22 cellular contexts compared by ENCODE assay signal in the genomic region with DNA sequence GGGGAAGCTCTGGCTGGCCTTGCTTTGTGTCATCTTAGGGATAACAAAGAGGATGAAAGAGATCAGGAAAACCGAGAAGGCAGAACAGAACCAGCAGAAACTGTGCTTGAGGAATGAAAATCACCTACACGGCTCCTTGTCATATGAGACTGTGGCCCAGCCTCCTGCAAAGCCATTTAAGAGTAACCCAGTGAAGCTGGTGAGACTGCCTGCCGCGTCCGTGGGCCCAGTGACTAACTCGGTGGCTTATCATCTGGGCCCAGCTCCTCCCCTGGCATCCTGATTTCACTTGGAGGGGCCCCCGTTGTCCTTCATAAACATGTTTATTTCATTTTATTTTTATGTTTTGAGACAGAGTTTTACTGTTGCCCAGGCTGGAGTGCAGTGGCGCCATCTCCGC. TPM values are rescaled to one million over a fixed set of nuclear protein-coding genes. Genes with fewer than 3 reads are reported as not detected.
A peak's percentile ranks its signal among the peaks of the same experiment; 100 is the strongest.
DNase-seq lines count a peak whose midpoint lies in the region; ATAC-seq and TF ChIP-seq lines count a peak whose summit lies in the region.
"Had no signal": no experiment of that assay in that cellular context is flagged by ENCODE, and none has a peak within 500 bp of the region (broad histone marks: within the 10 kb centered on the region; RNA-seq: fewer than 3 reads in every experiment).

No MANE protein-coding gene starts in this region.

- H3K27me3 Mint-ChIP-seq in nephron progenitor cell (ENCODE audit: low read depth, poor library complexity) = peaks cover 21% of the 10 kb centered on the region
- H3K27me3 Mint-ChIP-seq: activated naive CD8-positive, alpha-beta T cell had no signal

- H3K27ac ChIP-seq in RWPE2 (ENCODE audit: poor library complexity, severe bottlenecking) = peak overlapping the region; percentile 95
- peak overlapping the region; percentile 81 to 88 for H3K27ac ChIP-seq in breast epithelium
- H3K27ac ChIP-seq in substantia nigra (ENCODE audit: low read depth, low read length, poor library complexity, severe bottlenecking) = peak overlapping the region; percentile 60
- H3K27ac ChIP-seq: cardiac muscle cell, SK-N-MC had no signal

- peak overlapping the region; percentile 8 for H3K27ac Mint-ChIP-seq in nephron progenitor cell
- H3K27ac Mint-ChIP-seq: activated naive CD8-positive, alpha-beta T cell; B cell; immature natural killer cell; progenitor cell of endocrine pancreas had no signal

- H3K27me3 ChIP-seq in RWPE2 (ENCODE audit: insufficient read depth, poor library complexity, severe bottlenecking) (no peaks in the 10 kb centered on the region), breast epithelium (no peaks in the 10 kb centered on the region)
- H3K27me3 ChIP-seq: cardiac muscle cell, heart left ventricle had no signal

- no peaks in the 10 kb centered on the region for H3K9me3 Mint-ChIP-seq in nephron progenitor cell
- H3K9me3 Mint-ChIP-seq: effector memory CD8-positive, alpha-beta T cell; immature natural killer cell; naive thymus-derived CD8-positive, alpha-beta T cell had no signal

- no peak for ATAC-seq in RWPE2 (ENCODE audit: low read depth)
- ATAC-seq in HG02571 (IDR thresholded peaks at IDR 0.05; ENCODE audit: unreplicated experiment) = no peak
- no peak for ATAC-seq in GM18511 (IDR thresholded peaks at IDR 0.05; ENCODE audit: unreplicated experiment)
- ATAC-seq: naive thymus-derived CD8-positive, alpha-beta T cell; Panc1 had no signal

- H3K9me3 ChIP-seq in RWPE2 (ENCODE audit: severe bottlenecking) (no peaks in the 10 kb centered on the region), breast epithelium (no peaks in the 10 kb centered on the region)
- H3K9me3 ChIP-seq: Caco-2, heart left ventricle had no signal

- no peak overlapping the region for H3K4me3 Mint-ChIP-seq in nephron progenitor cell
- H3K4me3 Mint-ChIP-seq: activated naive CD8-positive, alpha-beta T cell; B cell; immature natural killer cell; naive thymus-derived CD8-positive, alpha-beta T cell had no signal

- no peak for TF ChIP-seq POLR2A in breast epithelium (IDR thresholded peaks at IDR 0.05)

- peaks cover 38% of the 10 kb centered on the region for H3K36me3 ChIP-seq in RWPE2 (ENCODE audit: low read depth)
- no peaks in the 10 kb centered on the region for H3K36me3 ChIP-seq in breast epithelium
- H3K36me3 ChIP-seq: cardiac muscle cell had no signal

- intact Hi-C loops in breast epithelium (cut with DNase I; ENCODE audit: low total_unique reads) = no loop called here

- peaks cover 38% of the 10 kb centered on the region for H3K4me1 ChIP-seq in RWPE2 (ENCODE audit: insufficient read depth, poor library complexity, severe bottlenecking)
- H3K4me1 ChIP-seq in breast epithelium = peaks cover 10 to 13% of the 10 kb centered on the region in 2 donors
- H3K4me1 ChIP-seq: Caco-2 had no signal

- H3K4me3 ChIP-seq in RWPE2 (ENCODE audit: severe bottlenecking) (no peak overlapping the region), breast epithelium (no peak overlapping the region)
- H3K4me3 ChIP-seq: cardiac muscle cell, heart left ventricle, SK-N-MC had no signal

- DNase-seq in RWPE2 (ENCODE audit: low spot score) = peak; percentile 11
- no peak for DNase-seq in breast epithelium (ENCODE audit: low spot score in 2 of 2)
- no peak for DNase-seq in nephron progenitor cell
- DNase-seq in substantia nigra (lab: John Stamatoyannopoulos, UW) = no peak
- no peak for DNase-seq in activated T-cell treated with anti-CD3 and anti-CD28 coated beads, Interleukin-2, amount 50 U/mL, for 48 hours
- DNase-seq: activated T-cell treated with anti-CD3 and anti-CD28 coated beads for 4 hours; Caco-2; EL; immature natural killer cell; naive thymus-derived CD8-positive, alpha-beta T cell; stimulated activated naive CD4-positive, alpha-beta T cell had no signal

- no peak for TF ChIP-seq CTCF in RWPE2 (IDR thresholded peaks at IDR 0.05; ENCODE audit: poor library complexity, severe bottlenecking)
- TF ChIP-seq CTCF in breast epithelium (IDR thresholded peaks at IDR 0.05) = no peak
- no peak for TF ChIP-seq CTCF in nephron progenitor cell (IDR thresholded peaks at IDR 0.05)

- peaks cover 68% of the 10 kb centered on the region for H3K4me1 Mint-ChIP-seq in nephron progenitor cell
- H3K4me1 Mint-ChIP-seq: B cell had no signal

- no peaks in the 10 kb centered on the region for H3K36me3 Mint-ChIP-seq in nephron progenitor cell (ENCODE audit: low read depth)
- H3K36me3 Mint-ChIP-seq: activated naive CD8-positive, alpha-beta T cell; immature natural killer cell; naive thymus-derived CD8-positive, alpha-beta T cell had no signal

RNA-seq across cellular contexts. Expression of a gene that starts 30.7 kb away (rescaled TPM):
- 100 to 1,000 TPM; 116 to 347 (median 152) TPM for total RNA-seq in breast epithelium
- total RNA-seq: B cell; naive thymus-derived CD8-positive, alpha-beta T cell had no signal

RNA-seq across cellular contexts. Expression of a gene that starts 37.6 kb away (rescaled TPM):
- not detected for total RNA-seq in breast epithelium
- total RNA-seq: B cell; Caco-2; cardiac muscle cell; H1; naive thymus-derived CD8-positive, alpha-beta T cell; progenitor cell of endocrine pancreas had no signal
